ENCODE assay signal across 8 cellular contexts in genomic region chr6:130020106-130020851, GRCh38. TPM values are rescaled to one million over a fixed set of nuclear protein-coding genes. Genes with fewer than 3 reads are reported as not detected.
A peak's percentile ranks its signal among the peaks of the same experiment; 100 is the strongest.
DNase-seq lines count a peak whose midpoint lies in the region; ATAC-seq and TF ChIP-seq lines count a peak whose summit lies in the region.

No MANE protein-coding gene starts in this region.

- peak overlapping the region; percentile 78 to 100 (median 98) for H3K4me3 Mint-ChIP-seq in naive thymus-derived CD4-positive, alpha-beta T cell

- CTCF ChIA-PET in naive thymus-derived CD4-positive, alpha-beta T cell (lab: Charles Lee), result interaction anchor here (0.6 to 2.3 kb wide), 6 partner anchors 9 to 426 kb away, joined by 3 to 28 read pairs (median 4); no protein-coding TSS in a partner anchor

- H3K9me3 Mint-ChIP-seq in naive thymus-derived CD4-positive, alpha-beta T cell, result peaks cover 0 to 6% (median 0%) of the 10 kb centered on the region in 11 donors

- 1% methylated on average over 26 to 41 of the region's 79 CpGs for WGBS in thyroid gland, 2 donors

- TF ChIP-seq POLR2A in thyroid gland (IDR thresholded peaks at IDR 0.05), result no peak

- peaks cover 0 to 23% (median 0%) of the 10 kb centered on the region in 5 donors for H3K27me3 Mint-ChIP-seq in naive thymus-derived CD4-positive, alpha-beta T cell

- peaks cover 13 to 48% (median 40%) of the 10 kb centered on the region in 7 donors for H3K4me1 Mint-ChIP-seq in naive thymus-derived CD4-positive, alpha-beta T cell

- intact Hi-C loops in naive thymus-derived CD4-positive, alpha-beta T cell (cut with micrococcal nuclease), result loop anchor here (1.0 to 5.0 kb wide), 12 partner anchors 8 to 1177 kb away; partner anchors contain the start of gene SAMD3 (in 1 of the 2)
- intact Hi-C loops in thyroid gland (cut with DNase I), result no loop called here

- peak overlapping the region; percentile 71 for H3K27ac ChIP-seq in naive thymus-derived CD4-positive, alpha-beta T cell (ENCODE audit: low read depth, low read length)
- peak overlapping the region; percentile 66 to 91 (median 76) for H3K27ac ChIP-seq in thyroid gland

- POLR2A ChIA-PET in naive thymus-derived CD4-positive, alpha-beta T cell (lab: Charles Lee), result no interaction called here

- in situ Hi-C loops in KBM-7 (cut with MboI; ENCODE audit: low pct_unique_long_range_greater_than_20kb, low sequenced_read_pairs), result loop anchor here (25.0 kb wide), 1 partner anchor 433 kb away; no protein-coding TSS in a partner anchor

- peaks cover 4 to 21% (median 14%) of the 10 kb centered on the region in 5 donors for H3K36me3 Mint-ChIP-seq in naive thymus-derived CD4-positive, alpha-beta T cell

- no peaks in the 10 kb centered on the region for H3K9me3 ChIP-seq in naive thymus-derived CD4-positive, alpha-beta T cell (ENCODE audit: control insufficient read depth in 2 of 3, low read length in 3 of 3)
- no peaks in the 10 kb centered on the region for H3K9me3 ChIP-seq in thyroid gland

- peak overlapping the region; percentile 91 to 98 (median 96) for H3K27ac Mint-ChIP-seq in naive thymus-derived CD4-positive, alpha-beta T cell

- DNase-seq in GM03348 (ENCODE audit: low spot score) (peak; percentile 64), KBM-7 (peak; percentile 38), thyroid gland (peak; percentile 28 to 35)
- DNase-seq in activated T-cell treated with anti-CD3 and anti-CD28 coated beads, Interleukin-2, amount 50 U/mL, for 1 hour, result peak; percentile 60
- DNase-seq in naive thymus-derived CD4-positive, alpha-beta T cell, result peak; percentile 19 to 57 (median 47)

- H3K4me3 ChIP-seq in naive thymus-derived CD4-positive, alpha-beta T cell (ENCODE audit: low read length), result peak overlapping the region; percentile 62
- peak overlapping the region; percentile 38 to 71 (median 67) for H3K4me3 ChIP-seq in thyroid gland (replicated peaks in 1 of 3)

- H3K27me3 ChIP-seq in naive thymus-derived CD4-positive, alpha-beta T cell (ENCODE audit: control insufficient read depth in 2 of 2, insufficient read depth in 2 of 2, low read length in 2 of 2), result no peaks in the 10 kb centered on the region
- no peaks in the 10 kb centered on the region for H3K27me3 ChIP-seq in thyroid gland

- peaks cover 0 to 12% (median 0%) of the 10 kb centered on the region in 3 experiments for H3K36me3 ChIP-seq in naive thymus-derived CD4-positive, alpha-beta T cell (ENCODE audit: control insufficient read depth in 2 of 3, insufficient read depth in 3 of 3, low read length in 3 of 3)
- no peaks in the 10 kb centered on the region for H3K36me3 ChIP-seq in thyroid gland

- H3K4me1 ChIP-seq in naive thymus-derived CD4-positive, alpha-beta T cell (ENCODE audit: control insufficient read depth in 2 of 2, insufficient read depth in 2 of 2, low read length in 2 of 2), result peaks cover 5 to 14% of the 10 kb centered on the region in 2 donors
- H3K4me1 ChIP-seq in thyroid gland, result peaks cover 4% of the 10 kb centered on the region in 2 donors

- ATAC-seq in esophagus mucosa (peak; percentile 17), GM21786 (IDR thresholded peaks at IDR 0.05; ENCODE audit: unreplicated experiment) (no peak), GM21576 (IDR thresholded peaks at IDR 0.05; ENCODE audit: unreplicated experiment) (no peak)
- peak; percentile 28 for ATAC-seq in naive thymus-derived CD4-positive, alpha-beta T cell

- TF ChIP-seq CTCF in thyroid gland (IDR thresholded peaks at IDR 0.05), result no peak

RNA-seq across cellular contexts. Expression of gene L3MBTL3, which starts 1.9 kb away (rescaled TPM):
- 2.5 TPM for total RNA-seq in esophagus mucosa
- total RNA-seq in naive thymus-derived CD4-positive, alpha-beta T cell, result 10 to 100 TPM; 15.0 to 47.5 (median 38.7) TPM
- 1 to 10 TPM; 4.8 to 5.5 TPM for polyA plus RNA-seq in naive thymus-derived CD4-positive, alpha-beta T cell
- 10 to 100 TPM in 3 of 4 donors, 1 to 10 TPM in 1; 8.1 to 18.1 (median 14.2) TPM for total RNA-seq in thyroid gland

Comparison
In these comparisons a context has a peak if more than half of its experiments do, and no peak if none do; other contexts are left out.
1. ATAC-seq: peak in esophagus mucosa (single experiment) and naive thymus-derived CD4-positive, alpha-beta T cell (single experiment); none in GM21786 (single experiment) and GM21576 (single experiment).
2. Peak in every context shown above with its lines, with median percentiles within 50 percentile points of each other: DNase-seq.